17 cellular contexts compared by ENCODE assay signal in the genomic region with DNA sequence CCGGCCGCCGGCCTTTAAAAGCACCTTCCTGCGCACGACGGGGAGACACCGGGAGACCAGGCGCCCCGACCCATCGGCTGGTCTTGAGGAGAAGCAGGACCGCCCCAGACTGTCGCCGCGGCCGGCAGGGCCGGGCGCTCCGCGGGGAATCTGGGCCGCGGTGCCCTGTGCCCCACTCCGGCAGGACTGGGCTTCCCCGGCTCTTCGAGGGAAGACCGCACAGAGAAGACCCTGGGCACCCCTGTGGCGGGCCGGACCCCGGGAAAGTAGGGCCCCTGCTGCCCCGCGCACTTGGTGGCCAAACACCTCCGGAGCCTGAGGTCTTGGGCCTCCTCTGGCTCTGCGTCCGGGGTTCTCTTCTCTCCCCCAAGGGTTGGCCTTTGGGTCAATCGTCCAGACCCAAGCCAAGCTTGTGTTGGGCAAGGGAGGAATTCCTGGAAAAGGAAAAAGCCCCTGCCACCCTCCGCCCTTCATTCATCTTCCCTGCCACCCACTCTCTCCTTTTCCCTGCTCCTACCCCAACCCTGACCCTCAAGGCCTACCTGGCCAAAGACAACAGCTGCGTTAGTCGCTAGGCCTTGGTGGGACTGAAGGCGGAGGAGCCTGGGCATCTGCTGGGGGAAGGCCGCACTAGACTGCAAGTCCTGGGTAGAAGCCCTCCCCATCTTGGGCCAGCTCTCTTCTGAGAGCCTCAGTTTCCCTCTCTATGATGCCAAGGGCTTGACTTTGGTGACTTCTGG. TPM values are rescaled to one million over a fixed set of nuclear protein-coding genes. Genes with fewer than 3 reads are reported as not detected.
"Had no signal": no experiment of that assay in that cellular context is flagged by ENCODE, and none has a peak within 500 bp of the region (broad histone marks: within the 10 kb centered on the region; RNA-seq: fewer than 3 reads in every experiment).

No MANE protein-coding gene starts in this region.

- DNase-seq: foreskin melanocyte; mammary epithelial cell; naive thymus-derived CD4-positive, alpha-beta T cell; nephron progenitor cell; stimulated activated CD4-positive, alpha-beta T cell treated with anti-CD3 and anti-CD28 coated beads, Interleukin-4, amount 100 ng/mL, for 1 hour; stimulated activated CD8-positive, alpha-beta memory T cell treated with anti-CD3 and anti-CD28 coated beads, Interleukin-4, amount 100 ng/mL, for 48 hours; stimulated activated naive CD8-positive, alpha-beta T cell treated with anti-CD3 and anti-CD28 coated beads, Interleukin-15, Interleukin-2, amounts not matched to agents 100 U/mL and 50 U/mL, for 24 hours; tibial artery; upper lobe of right lung had no signal

- H3K4me2 ChIP-seq: hepatocyte, smooth muscle cell had no signal

- H3K9me3 ChIP-seq: neutrophil, suprapubic skin, tibial artery, upper lobe of right lung, vagina had no signal

- H3K27ac ChIP-seq: hepatocyte, neutrophil, suprapubic skin, tibial artery, upper lobe of right lung, vagina had no signal

- H3K79me2 ChIP-seq: hepatocyte had no signal

- ATAC-seq: naive thymus-derived CD4-positive, alpha-beta T cell; stimulated activated effector memory CD8-positive, alpha-beta T cell treated with anti-CD3 and anti-CD28 coated beads, Interleukin-12 subunit alpha, Interleukin-12 subunit beta, amount 100 ng/mL, for 72 hours; stimulated activated naive CD8-positive, alpha-beta T cell treated with anti-CD3 and anti-CD28 coated beads, Interleukin-15, Interleukin-2, amounts not matched to agents 100 U/mL and 50 U/mL, for 24 hours; upper lobe of right lung had no signal

- H2AFZ ChIP-seq: hepatocyte had no signal

- H3K27me3 ChIP-seq: tibial artery had no signal

- H3K27ac Mint-ChIP-seq: naive thymus-derived CD4-positive, alpha-beta T cell; progenitor cell of endocrine pancreas; stimulated activated effector memory CD8-positive, alpha-beta T cell treated with anti-CD3 and anti-CD28 coated beads, Interleukin-12 subunit alpha, Interleukin-12 subunit beta, amount 100 ng/mL, for 72 hours had no signal

- FAIRE-seq: colon had no signal

- H3K9me3 Mint-ChIP-seq: nephron progenitor cell; stimulated activated effector memory CD8-positive, alpha-beta T cell treated with anti-CD3 and anti-CD28 coated beads, Interleukin-12 subunit alpha, Interleukin-12 subunit beta, amount 100 ng/mL, for 72 hours had no signal

- H3K36me3 ChIP-seq: neutrophil, suprapubic skin, tibial artery, upper lobe of right lung, vagina had no signal

- H3K4me3 Mint-ChIP-seq: nephron progenitor cell; stimulated activated effector memory CD8-positive, alpha-beta T cell treated with anti-CD3 and anti-CD28 coated beads, Interleukin-12 subunit alpha, Interleukin-12 subunit beta, amount 100 ng/mL, for 72 hours had no signal

- H3K36me3 Mint-ChIP-seq: naive thymus-derived CD4-positive, alpha-beta T cell; stimulated activated effector memory CD8-positive, alpha-beta T cell treated with anti-CD3 and anti-CD28 coated beads, Interleukin-12 subunit alpha, Interleukin-12 subunit beta, amount 100 ng/mL, for 72 hours had no signal

- H3K4me3 ChIP-seq: hepatocyte, smooth muscle cell, suprapubic skin, tibial artery, upper lobe of right lung, vagina had no signal

RNA-seq across cellular contexts. Expression of a gene that starts 7.9 kb away (rescaled TPM):
- total RNA-seq: naive thymus-derived CD4-positive, alpha-beta T cell had no signal
- polyA plus RNA-seq: naive thymus-derived CD4-positive, alpha-beta T cell had no signal
